19 cellular contexts compared by ENCODE assay signal in the genomic region with DNA sequence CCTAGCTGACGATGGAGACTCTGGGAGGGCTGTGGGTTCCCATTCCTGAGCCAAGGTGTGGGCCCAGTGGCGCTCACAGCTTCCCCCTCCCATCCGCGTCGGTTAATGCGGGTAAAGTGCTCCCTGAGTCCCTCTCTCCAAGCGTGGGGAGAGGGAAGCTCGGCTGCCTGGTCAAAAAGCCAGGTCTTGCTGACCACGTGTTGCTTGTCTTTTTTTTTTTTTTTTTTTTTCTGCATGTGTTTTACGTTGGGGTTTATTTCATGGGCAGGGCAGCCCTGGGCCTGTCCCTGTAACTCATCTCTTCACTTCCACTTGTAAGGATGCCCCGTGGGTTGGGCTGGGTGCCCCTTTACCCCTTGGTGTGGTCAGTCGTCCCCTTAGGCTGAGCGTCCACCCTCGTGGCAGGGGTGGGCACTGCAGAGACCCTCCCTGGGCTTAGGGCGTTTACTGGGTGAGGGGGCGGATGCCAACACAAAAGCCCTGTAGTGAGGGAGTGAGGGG. TPM values are rescaled to one million over a fixed set of nuclear protein-coding genes. Genes with fewer than 3 reads are reported as not detected.
DNase-seq lines count a peak whose midpoint lies in the region; ATAC-seq and TF ChIP-seq lines count a peak whose summit lies in the region.
"Had no signal": no experiment of that assay in that cellular context is flagged by ENCODE, and none has a peak within 500 bp of the region (broad histone marks: within the 10 kb centered on the region; RNA-seq: fewer than 3 reads in every experiment).

No MANE protein-coding gene starts in this region.

- intact Hi-C loops in CD14-positive monocyte (cut with micrococcal nuclease): no loop called here
- intact Hi-C loops in left ventricle myocardium inferior (cut with micrococcal nuclease): no loop called here

- H4K20me1 ChIP-seq in MM.1S (ENCODE audit: insufficient read depth, low read length) (no peaks in the 10 kb centered on the region), neural progenitor cell (ENCODE audit: low read depth) (no peaks in the 10 kb centered on the region)

- H3K36me3 ChIP-seq in MM.1S (replicated peaks; ENCODE audit: insufficient read depth, low read length): no peaks in the 10 kb centered on the region
- no peaks in the 10 kb centered on the region for H3K36me3 ChIP-seq in left ventricle myocardium inferior
- H3K36me3 ChIP-seq in neural progenitor cell: no peaks in the 10 kb centered on the region
- H3K36me3 ChIP-seq: prostate gland, thyroid gland had no signal

- H3K9ac ChIP-seq in MM.1S (ENCODE audit: low read length) (peak overlapping the region; percentile 72), neural progenitor cell (no peak overlapping the region)

- H3K27ac ChIP-seq in MM.1S (ENCODE audit: low read length): peak overlapping the region; percentile 92
- H3K27ac ChIP-seq in left ventricle myocardium inferior (replicated peaks): no peak overlapping the region
- H3K27ac ChIP-seq in neural progenitor cell: no peak overlapping the region
- H3K27ac ChIP-seq: prostate gland, thyroid gland had no signal

- H3K9me3 ChIP-seq in MM.1S (replicated peaks; ENCODE audit: insufficient read depth, low read length): no peaks in the 10 kb centered on the region
- no peaks in the 10 kb centered on the region for H3K9me3 ChIP-seq in left ventricle myocardium inferior (replicated peaks)
- no peaks in the 10 kb centered on the region for H3K9me3 ChIP-seq in neural progenitor cell (ENCODE audit: low read depth)
- H3K9me3 ChIP-seq: prostate gland, thyroid gland had no signal

- peaks cover 3% of the 10 kb centered on the region for H3K27me3 ChIP-seq in MM.1S (replicated peaks; ENCODE audit: insufficient read depth, low read length)
- H3K27me3 ChIP-seq in left ventricle myocardium inferior (ENCODE audit: low read depth): no peaks in the 10 kb centered on the region
- no peaks in the 10 kb centered on the region for H3K27me3 ChIP-seq in neural progenitor cell
- H3K27me3 ChIP-seq: thyroid gland had no signal

- DNase-seq in CD14-positive monocyte (ENCODE audit: low spot score): peak; percentile 30
- no peak for DNase-seq in MM.1S
- peak; percentile 11 for DNase-seq in left ventricle myocardium inferior
- DNase-seq in neural progenitor cell (ENCODE audit: low spot score): no peak
- no peak for DNase-seq in DMS114 treated with DMSO at 0.1 percent for 48 hours (lab: John Stamatoyannopoulos, UW; ENCODE audit: unreplicated experiment)
- no peak for DNase-seq in HUDEP-2 (lab: John Stamatoyannopoulos, UW; ENCODE audit: unreplicated experiment in 76 of 76)
- no peak for DNase-seq in NCI-H1092 treated with DMSO at 0.1 percent for 48 hours (lab: John Stamatoyannopoulos, UW)
- DNase-seq: activated CD4-positive, alpha-beta T cell treated with anti-CD3 and anti-CD28 coated beads, Interleukin-2, amount 10 ng/mL, durations not matched to agents 7 days and 5 days; activated gamma-delta T cell treated with Interleukin-2 at 50 U/mL for 16 hours; activated naive CD8-positive, alpha-beta T cell treated with anti-CD3 and anti-CD28 coated beads, Interleukin-2, amount 50 U/mL, for 24 hours; activated T-cell treated with anti-CD3 and anti-CD28 coated beads, Interleukin-2, amount 50 U/mL, for 4 hours; NCI-H2029 treated with DMSO at 0.1 percent for 48 hours; thyroid gland had no signal

- H3F3A ChIP-seq in MM.1S (ENCODE audit: insufficient read depth, low read length) (peaks cover 21% of the 10 kb centered on the region), neural progenitor cell (ENCODE audit: low read depth) (peaks cover 16% of the 10 kb centered on the region)

- H3K4me1 ChIP-seq in MM.1S (ENCODE audit: low read length): peaks cover 22% of the 10 kb centered on the region
- no peaks in the 10 kb centered on the region for H3K4me1 ChIP-seq in left ventricle myocardium inferior
- H3K4me1 ChIP-seq in neural progenitor cell: peaks cover 19% of the 10 kb centered on the region
- H3K4me1 ChIP-seq: thyroid gland had no signal

- H2AFZ ChIP-seq in MM.1S (ENCODE audit: low read length): no peak overlapping the region
- no peak overlapping the region for H2AFZ ChIP-seq in neural progenitor cell (replicated peaks)

- no peak for ATAC-seq in HG02763 (IDR thresholded peaks at IDR 0.05; ENCODE audit: unreplicated experiment)
- ATAC-seq: activated naive CD8-positive, alpha-beta T cell treated with anti-CD3 and anti-CD28 coated beads, Interleukin-2, amount 50 U/mL, for 24 hours; activated T-cell treated with anti-CD3 and anti-CD28 coated beads, Interleukin-2, amount 50 U/mL, for 4 hours had no signal

- H3K27me3 Mint-ChIP-seq in CD14-positive monocyte (ENCODE audit: low read depth in 3 of 3) (peaks cover 0 to 5% (median 2%) of the 10 kb centered on the region in 3 donors), neural progenitor cell (ENCODE audit: insufficient read depth, low read depth) (peaks cover 3% of the 10 kb centered on the region)
- H3K27me3 Mint-ChIP-seq: activated CD4-positive, alpha-beta T cell treated with anti-CD3 and anti-CD28 coated beads, Interleukin-2, amount 10 ng/mL, durations not matched to agents 7 days and 5 days; activated naive CD8-positive, alpha-beta T cell treated with anti-CD3 and anti-CD28 coated beads, Interleukin-2, amount 50 U/mL, for 24 hours; CD4-positive, alpha-beta T cell; stimulated activated naive CD8-positive, alpha-beta T cell treated with anti-CD3 and anti-CD28 coated beads, Interleukin-15, Interleukin-2, amounts not matched to agents 100 ng/mL and 50 ng/mL, for 24 hours had no signal

- no peak overlapping the region for H3K27ac Mint-ChIP-seq in CD14-positive monocyte
- peak overlapping the region; percentile 77 for H3K27ac Mint-ChIP-seq in neural progenitor cell
- H3K27ac Mint-ChIP-seq: activated CD4-positive, alpha-beta T cell treated with anti-CD3 and anti-CD28 coated beads, Interleukin-2, amount 10 ng/mL, durations not matched to agents 7 days and 5 days; activated naive CD8-positive, alpha-beta T cell treated with anti-CD3 and anti-CD28 coated beads, Interleukin-2, amount 50 U/mL, for 24 hours; CD4-positive, alpha-beta T cell; stimulated activated naive CD8-positive, alpha-beta T cell treated with anti-CD3 and anti-CD28 coated beads, Interleukin-15, Interleukin-2, amounts not matched to agents 100 ng/mL and 50 ng/mL, for 24 hours had no signal

- H3K4me3 Mint-ChIP-seq in CD14-positive monocyte: no peak overlapping the region
- H3K4me3 Mint-ChIP-seq in neural progenitor cell: no peak overlapping the region
- H3K4me3 Mint-ChIP-seq: activated CD4-positive, alpha-beta T cell treated with anti-CD3 and anti-CD28 coated beads, Interleukin-2, amount 10 ng/mL, durations not matched to agents 7 days and 5 days; activated naive CD8-positive, alpha-beta T cell treated with anti-CD3 and anti-CD28 coated beads, Interleukin-2, amount 50 U/mL, for 24 hours; activated T-cell treated with anti-CD3 and anti-CD28 coated beads, Interleukin-2, amount 50 U/mL, for 4 hours; CD4-positive, alpha-beta T cell; stimulated activated naive CD8-positive, alpha-beta T cell treated with anti-CD3 and anti-CD28 coated beads, Interleukin-15, Interleukin-2, amounts not matched to agents 100 ng/mL and 50 ng/mL, for 24 hours had no signal

- H3K9me3 Mint-ChIP-seq in CD14-positive monocyte (no peaks in the 10 kb centered on the region), neural progenitor cell (no peaks in the 10 kb centered on the region)
- H3K9me3 Mint-ChIP-seq: activated CD4-positive, alpha-beta T cell treated with anti-CD3 and anti-CD28 coated beads, Interleukin-2, amount 10 ng/mL, durations not matched to agents 7 days and 5 days; activated naive CD8-positive, alpha-beta T cell treated with anti-CD3 and anti-CD28 coated beads, Interleukin-2, amount 50 U/mL, for 24 hours; activated T-cell treated with anti-CD3 and anti-CD28 coated beads, Interleukin-2, amount 50 U/mL, for 4 hours; CD4-positive, alpha-beta T cell; stimulated activated naive CD8-positive, alpha-beta T cell treated with anti-CD3 and anti-CD28 coated beads, Interleukin-15, Interleukin-2, amounts not matched to agents 100 ng/mL and 50 ng/mL, for 24 hours had no signal

- H3K36me3 Mint-ChIP-seq in CD14-positive monocyte: no peaks in the 10 kb centered on the region
- H3K36me3 Mint-ChIP-seq in neural progenitor cell: no peaks in the 10 kb centered on the region

- H3K9me2 ChIP-seq in MM.1S (replicated peaks; ENCODE audit: insufficient read depth, low read length): no peaks in the 10 kb centered on the region

- H3K4me1 Mint-ChIP-seq in CD14-positive monocyte (no peaks in the 10 kb centered on the region), neural progenitor cell (peaks cover 28% of the 10 kb centered on the region)
- H3K4me1 Mint-ChIP-seq: activated CD4-positive, alpha-beta T cell treated with anti-CD3 and anti-CD28 coated beads, Interleukin-2, amount 10 ng/mL, durations not matched to agents 7 days and 5 days; activated naive CD8-positive, alpha-beta T cell treated with anti-CD3 and anti-CD28 coated beads, Interleukin-2, amount 50 U/mL, for 24 hours had no signal

- H3K4me3 ChIP-seq in MM.1S (ENCODE audit: low read length) (peak overlapping the region; percentile 40; the same call in 1 of the 2 replicates), left ventricle myocardium inferior (no peak overlapping the region), neural progenitor cell (no peak overlapping the region)
- H3K4me3 ChIP-seq: lung, prostate gland, thyroid gland had no signal

- TF ChIP-seq CTCF in CD14-positive monocyte (IDR thresholded peaks at IDR 0.05): no peak
- TF ChIP-seq CTCF in MM.1S (IDR thresholded peaks at IDR 0.05; ENCODE audit: low read length): no peak
- TF ChIP-seq CTCF in left ventricle myocardium inferior (IDR thresholded peaks at IDR 0.05; ENCODE audit: borderline replicate concordance): no peak
- no peak for TF ChIP-seq CTCF in neural progenitor cell (IDR thresholded peaks at IDR 0.05)

- peaks cover 46% of the 10 kb centered on the region for H3K79me2 ChIP-seq in MM.1S (ENCODE audit: low read length)
- H3K79me2 ChIP-seq in neural progenitor cell (ENCODE audit: low read depth): no peaks in the 10 kb centered on the region

- H3K4me2 ChIP-seq in MM.1S (ENCODE audit: low read depth, low read length): peak overlapping the region; percentile 91
- H3K4me2 ChIP-seq in neural progenitor cell: no peak overlapping the region

RNA-seq across cellular contexts. Expression of a gene that starts 11.9 kb away (rescaled TPM):
- polyA plus RNA-seq in CD14-positive monocyte: not detected
- total RNA-seq in left ventricle myocardium inferior (3.7 TPM), neural progenitor cell (ENCODE audit: low replicate concordance) (1.3 and 3.2 TPM in 2 replicates)
- polyA plus RNA-seq: keratinocyte had no signal

Comparison
In these comparisons a context has a peak if more than half of its experiments do, and no peak if none do; other contexts are left out.
1. DNase-seq: peak in CD14-positive monocyte (single experiment) and left ventricle myocardium inferior (single experiment); none in MM.1S (single experiment), neural progenitor cell (single experiment), DMS114 treated with DMSO at 0.1 percent for 48 hours (single experiment), HUDEP-2 (0 of 76) and NCI-H1092 treated with DMSO at 0.1 percent for 48 hours (single experiment).